In the genomic region with DNA sequence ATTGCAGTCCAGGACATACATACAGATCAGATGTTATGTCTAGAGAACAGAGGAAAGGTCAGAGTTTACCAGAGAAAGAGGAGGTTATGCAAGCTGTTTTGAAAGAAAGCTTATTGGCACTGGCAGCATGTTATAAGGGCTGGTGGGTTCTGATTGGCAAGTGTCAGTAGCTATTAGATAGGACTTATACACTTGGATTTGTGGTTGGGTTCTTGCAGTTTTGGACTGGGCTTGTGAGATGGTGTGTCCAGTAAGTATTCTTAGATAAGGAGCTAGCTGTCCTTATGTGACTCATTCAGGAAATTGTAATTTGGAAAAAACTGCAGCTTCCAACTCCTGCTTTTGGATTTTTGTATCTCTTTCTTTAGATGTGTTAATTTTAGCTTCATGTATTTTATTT, we compare ENCODE assay signal across 1 cellular context.
A peak's percentile ranks its signal among the peaks of the same experiment; 100 is the strongest.
TF ChIP-seq lines count a peak whose summit lies in the region.

No MANE protein-coding gene starts in this region.

TF ChIP-seq in K562, 482 proteins besides CTCF, POLR2A, EP300 and RAD21 (continued from another document and continues in another):
- TF ChIP-seq MEF2A (IDR thresholded peaks at IDR 0.05; ENCODE audit: control insufficient read depth, low read depth, low read length) (no peak), DPF2 (IDR thresholded peaks at IDR 0.05) (peak; percentile 67), CC2D1A (IDR thresholded peaks at IDR 0.05) (no peak), LEF1 (IDR thresholded peaks at IDR 0.05) (peak; percentile 40; the same call in 1 of the 2 replicates), TEAD2 (tag; IDR thresholded peaks at IDR 0.05) (no peak), ARNT (IDR thresholded peaks at IDR 0.05) (no peak), NFIC (IDR thresholded peaks at IDR 0.05) (0 out of 2 replicates have a peak, but pooled peaks have one; percentile 45), ATF7 (IDR thresholded peaks at IDR 0.05) (no peak), ZBTB8A (IDR thresholded peaks at IDR 0.05; ENCODE audit: partially characterized antibody) (no peak), GTF2A2 (tag; IDR thresholded peaks at IDR 0.05) (no peak), BCOR (IDR thresholded peaks at IDR 0.05) (no peak), EHMT2 (IDR thresholded peaks at IDR 0.05) (peak; percentile 31; the same call in 1 of the 2 replicates), WHSC1 (IDR thresholded peaks at IDR 0.05; ENCODE audit: low read length) (no peak), GABPA (tag; conservative IDR thresholded peaks at IDR 0.05; ENCODE audit: low read depth) (0 out of 2 replicates have a peak, but pooled peaks have one; percentile 14), MTA2 (IDR thresholded peaks at IDR 0.05; ENCODE audit: low read depth) (no peak), SAP30 (IDR thresholded peaks at IDR 0.05; ENCODE audit: borderline replicate concordance, insufficient read depth, low read depth, low read length, poor library complexity, severe bottlenecking) (no peak), ZNF57 (CRISPR knock-in tag; IDR thresholded peaks at IDR 0.05) (no peak), KLF10 (CRISPR knock-in tag; IDR thresholded peaks at IDR 0.05) (no peak), ZNF384 (IDR thresholded peaks at IDR 0.05; ENCODE audit: low read depth, low read length) (0 out of 2 replicates have a peak, but pooled peaks have one; percentile 22), PURB (CRISPR knock-in tag; IDR thresholded peaks at IDR 0.05; ENCODE audit: low read depth) (no peak), PYGO2 (tag; IDR thresholded peaks at IDR 0.05) (no peak), CBFA2T3 (IDR thresholded peaks at IDR 0.05) (peak; percentile 84), HNRNPL (IDR thresholded peaks at IDR 0.05; ENCODE audit: low read depth, low read length) (no peak), FOXJ3 (CRISPR knock-in tag; IDR thresholded peaks at IDR 0.05) (no peak), HDGF (IDR thresholded peaks at IDR 0.05) (no peak), ADNP (tag; IDR thresholded peaks at IDR 0.05) (0 out of 2 replicates have a peak, but pooled peaks have one; percentile 21), NR2C2 (CRISPR knock-in tag; IDR thresholded peaks at IDR 0.05) (no peak), NR2C2 (tag; IDR thresholded peaks at IDR 0.05) (peak; percentile 45), ESRRB (CRISPR knock-in tag; IDR thresholded peaks at IDR 0.05; ENCODE audit: borderline replicate concordance) (no peak), ZNF174 (CRISPR knock-in tag; IDR thresholded peaks at IDR 0.05) (no peak), MYBL2 (IDR thresholded peaks at IDR 0.05; ENCODE audit: low read depth) (no peak), MYBL2 (CRISPR knock-in tag; IDR thresholded peaks at IDR 0.05; ENCODE audit: borderline replicate concordance) (no peak), KDM5B (IDR thresholded peaks at IDR 0.05; ENCODE audit: insufficient replicate concordance, low read depth, low read length) (no peak), CHD2 (IDR thresholded peaks at IDR 0.05; ENCODE audit: low read depth, low read length) (no peak), CAMTA2 (CRISPR knock-in tag; conservative IDR thresholded peaks at IDR 0.05) (no peak), TSC22D4 (tag; IDR thresholded peaks at IDR 0.05) (no peak), ZKSCAN3 (CRISPR knock-in tag; IDR thresholded peaks at IDR 0.05) (no peak), TAF7 (tag; IDR thresholded peaks at IDR 0.05) (no peak), LCOR (CRISPR knock-in tag; IDR thresholded peaks at IDR 0.05) (no peak)
- TF ChIP-seq, protein P1, sequence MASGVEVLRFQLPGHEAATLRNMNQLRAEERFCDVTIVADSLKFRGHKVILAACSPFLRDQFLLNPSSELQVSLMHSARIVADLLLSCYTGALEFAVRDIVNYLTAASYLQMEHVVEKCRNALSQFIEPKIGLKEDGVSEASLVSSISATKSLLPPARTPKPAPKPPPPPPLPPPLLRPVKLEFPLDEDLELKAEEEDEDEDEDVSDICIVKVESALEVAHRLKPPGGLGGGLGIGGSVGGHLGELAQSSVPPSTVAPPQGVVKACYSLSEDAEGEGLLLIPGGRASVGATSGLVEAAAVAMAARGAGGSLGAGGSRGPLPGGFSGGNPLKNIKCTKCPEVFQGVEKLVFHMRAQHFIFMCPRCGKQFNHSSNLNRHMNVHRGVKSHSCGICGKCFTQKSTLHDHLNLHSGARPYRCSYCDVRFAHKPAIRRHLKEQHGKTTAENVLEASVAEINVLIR (CRISPR knock-in tag; IDR thresholded peaks at IDR 0.05): no peak
- TF ChIP-seq, protein P2, sequence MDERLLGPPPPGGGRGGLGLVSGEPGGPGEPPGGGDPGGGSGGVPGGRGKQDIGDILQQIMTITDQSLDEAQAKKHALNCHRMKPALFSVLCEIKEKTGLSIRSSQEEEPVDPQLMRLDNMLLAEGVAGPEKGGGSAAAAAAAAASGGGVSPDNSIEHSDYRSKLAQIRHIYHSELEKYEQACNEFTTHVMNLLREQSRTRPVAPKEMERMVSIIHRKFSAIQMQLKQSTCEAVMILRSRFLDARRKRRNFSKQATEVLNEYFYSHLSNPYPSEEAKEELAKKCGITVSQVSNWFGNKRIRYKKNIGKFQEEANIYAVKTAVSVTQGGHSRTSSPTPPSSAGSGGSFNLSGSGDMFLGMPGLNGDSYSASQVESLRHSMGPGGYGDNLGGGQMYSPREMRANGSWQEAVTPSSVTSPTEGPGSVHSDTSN (CRISPR knock-in tag; IDR thresholded peaks at IDR 0.05; ENCODE audit: low read depth): no peak
- TF ChIP-seq, protein P2 (tag; conservative IDR thresholded peaks at IDR 0.05; ENCODE audit: low read depth): no peak
- TF ChIP-seq, protein P3, sequence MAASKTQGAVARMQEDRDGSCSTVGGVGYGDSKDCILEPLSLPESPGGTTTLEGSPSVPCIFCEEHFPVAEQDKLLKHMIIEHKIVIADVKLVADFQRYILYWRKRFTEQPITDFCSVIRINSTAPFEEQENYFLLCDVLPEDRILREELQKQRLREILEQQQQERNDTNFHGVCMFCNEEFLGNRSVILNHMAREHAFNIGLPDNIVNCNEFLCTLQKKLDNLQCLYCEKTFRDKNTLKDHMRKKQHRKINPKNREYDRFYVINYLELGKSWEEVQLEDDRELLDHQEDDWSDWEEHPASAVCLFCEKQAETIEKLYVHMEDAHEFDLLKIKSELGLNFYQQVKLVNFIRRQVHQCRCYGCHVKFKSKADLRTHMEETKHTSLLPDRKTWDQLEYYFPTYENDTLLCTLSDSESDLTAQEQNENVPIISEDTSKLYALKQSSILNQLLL (CRISPR knock-in tag; IDR thresholded peaks at IDR 0.05; ENCODE audit: borderline replicate concordance): no peak
- TF ChIP-seq, protein P4, sequence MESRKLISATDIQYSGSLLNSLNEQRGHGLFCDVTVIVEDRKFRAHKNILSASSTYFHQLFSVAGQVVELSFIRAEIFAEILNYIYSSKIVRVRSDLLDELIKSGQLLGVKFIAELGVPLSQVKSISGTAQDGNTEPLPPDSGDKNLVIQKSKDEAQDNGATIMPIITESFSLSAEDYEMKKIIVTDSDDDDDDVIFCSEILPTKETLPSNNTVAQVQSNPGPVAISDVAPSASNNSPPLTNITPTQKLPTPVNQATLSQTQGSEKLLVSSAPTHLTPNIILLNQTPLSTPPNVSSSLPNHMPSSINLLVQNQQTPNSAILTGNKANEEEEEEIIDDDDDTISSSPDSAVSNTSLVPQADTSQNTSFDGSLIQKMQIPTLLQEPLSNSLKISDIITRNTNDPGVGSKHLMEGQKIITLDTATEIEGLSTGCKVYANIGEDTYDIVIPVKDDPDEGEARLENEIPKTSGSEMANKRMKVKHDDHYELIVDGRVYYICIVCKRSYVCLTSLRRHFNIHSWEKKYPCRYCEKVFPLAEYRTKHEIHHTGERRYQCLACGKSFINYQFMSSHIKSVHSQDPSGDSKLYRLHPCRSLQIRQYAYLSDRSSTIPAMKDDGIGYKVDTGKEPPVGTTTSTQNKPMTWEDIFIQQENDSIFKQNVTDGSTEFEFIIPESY (CRISPR knock-in tag; IDR thresholded peaks at IDR 0.05): no peak
- TF ChIP-seq, protein P5, sequence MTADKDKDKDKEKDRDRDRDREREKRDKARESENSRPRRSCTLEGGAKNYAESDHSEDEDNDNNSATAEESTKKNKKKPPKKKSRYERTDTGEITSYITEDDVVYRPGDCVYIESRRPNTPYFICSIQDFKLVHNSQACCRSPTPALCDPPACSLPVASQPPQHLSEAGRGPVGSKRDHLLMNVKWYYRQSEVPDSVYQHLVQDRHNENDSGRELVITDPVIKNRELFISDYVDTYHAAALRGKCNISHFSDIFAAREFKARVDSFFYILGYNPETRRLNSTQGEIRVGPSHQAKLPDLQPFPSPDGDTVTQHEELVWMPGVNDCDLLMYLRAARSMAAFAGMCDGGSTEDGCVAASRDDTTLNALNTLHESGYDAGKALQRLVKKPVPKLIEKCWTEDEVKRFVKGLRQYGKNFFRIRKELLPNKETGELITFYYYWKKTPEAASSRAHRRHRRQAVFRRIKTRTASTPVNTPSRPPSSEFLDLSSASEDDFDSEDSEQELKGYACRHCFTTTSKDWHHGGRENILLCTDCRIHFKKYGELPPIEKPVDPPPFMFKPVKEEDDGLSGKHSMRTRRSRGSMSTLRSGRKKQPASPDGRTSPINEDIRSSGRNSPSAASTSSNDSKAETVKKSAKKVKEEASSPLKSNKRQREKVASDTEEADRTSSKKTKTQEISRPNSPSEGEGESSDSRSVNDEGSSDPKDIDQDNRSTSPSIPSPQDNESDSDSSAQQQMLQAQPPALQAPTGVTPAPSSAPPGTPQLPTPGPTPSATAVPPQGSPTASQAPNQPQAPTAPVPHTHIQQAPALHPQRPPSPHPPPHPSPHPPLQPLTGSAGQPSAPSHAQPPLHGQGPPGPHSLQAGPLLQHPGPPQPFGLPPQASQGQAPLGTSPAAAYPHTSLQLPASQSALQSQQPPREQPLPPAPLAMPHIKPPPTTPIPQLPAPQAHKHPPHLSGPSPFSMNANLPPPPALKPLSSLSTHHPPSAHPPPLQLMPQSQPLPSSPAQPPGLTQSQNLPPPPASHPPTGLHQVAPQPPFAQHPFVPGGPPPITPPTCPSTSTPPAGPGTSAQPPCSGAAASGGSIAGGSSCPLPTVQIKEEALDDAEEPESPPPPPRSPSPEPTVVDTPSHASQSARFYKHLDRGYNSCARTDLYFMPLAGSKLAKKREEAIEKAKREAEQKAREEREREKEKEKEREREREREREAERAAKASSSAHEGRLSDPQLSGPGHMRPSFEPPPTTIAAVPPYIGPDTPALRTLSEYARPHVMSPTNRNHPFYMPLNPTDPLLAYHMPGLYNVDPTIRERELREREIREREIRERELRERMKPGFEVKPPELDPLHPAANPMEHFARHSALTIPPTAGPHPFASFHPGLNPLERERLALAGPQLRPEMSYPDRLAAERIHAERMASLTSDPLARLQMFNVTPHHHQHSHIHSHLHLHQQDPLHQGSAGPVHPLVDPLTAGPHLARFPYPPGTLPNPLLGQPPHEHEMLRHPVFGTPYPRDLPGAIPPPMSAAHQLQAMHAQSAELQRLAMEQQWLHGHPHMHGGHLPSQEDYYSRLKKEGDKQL (CRISPR knock-in tag; IDR thresholded peaks at IDR 0.05; ENCODE audit: borderline replicate concordance): no peak
- TF ChIP-seq, protein P6, sequence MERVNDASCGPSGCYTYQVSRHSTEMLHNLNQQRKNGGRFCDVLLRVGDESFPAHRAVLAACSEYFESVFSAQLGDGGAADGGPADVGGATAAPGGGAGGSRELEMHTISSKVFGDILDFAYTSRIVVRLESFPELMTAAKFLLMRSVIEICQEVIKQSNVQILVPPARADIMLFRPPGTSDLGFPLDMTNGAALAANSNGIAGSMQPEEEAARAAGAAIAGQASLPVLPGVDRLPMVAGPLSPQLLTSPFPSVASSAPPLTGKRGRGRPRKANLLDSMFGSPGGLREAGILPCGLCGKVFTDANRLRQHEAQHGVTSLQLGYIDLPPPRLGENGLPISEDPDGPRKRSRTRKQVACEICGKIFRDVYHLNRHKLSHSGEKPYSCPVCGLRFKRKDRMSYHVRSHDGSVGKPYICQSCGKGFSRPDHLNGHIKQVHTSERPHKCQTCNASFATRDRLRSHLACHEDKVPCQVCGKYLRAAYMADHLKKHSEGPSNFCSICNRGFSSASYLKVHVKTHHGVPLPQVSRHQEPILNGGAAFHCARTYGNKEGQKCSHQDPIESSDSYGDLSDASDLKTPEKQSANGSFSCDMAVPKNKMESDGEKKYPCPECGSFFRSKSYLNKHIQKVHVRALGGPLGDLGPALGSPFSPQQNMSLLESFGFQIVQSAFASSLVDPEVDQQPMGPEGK (CRISPR knock-in tag; IDR thresholded peaks at IDR 0.05; ENCODE audit: borderline replicate concordance): no peak
- TF ChIP-seq, protein P7, sequence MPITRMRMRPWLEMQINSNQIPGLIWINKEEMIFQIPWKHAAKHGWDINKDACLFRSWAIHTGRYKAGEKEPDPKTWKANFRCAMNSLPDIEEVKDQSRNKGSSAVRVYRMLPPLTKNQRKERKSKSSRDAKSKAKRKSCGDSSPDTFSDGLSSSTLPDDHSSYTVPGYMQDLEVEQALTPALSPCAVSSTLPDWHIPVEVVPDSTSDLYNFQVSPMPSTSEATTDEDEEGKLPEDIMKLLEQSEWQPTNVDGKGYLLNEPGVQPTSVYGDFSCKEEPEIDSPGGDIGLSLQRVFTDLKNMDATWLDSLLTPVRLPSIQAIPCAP (CRISPR knock-in tag; IDR thresholded peaks at IDR 0.05; ENCODE audit: borderline replicate concordance): no peak
- TF ChIP-seq, protein P8, sequence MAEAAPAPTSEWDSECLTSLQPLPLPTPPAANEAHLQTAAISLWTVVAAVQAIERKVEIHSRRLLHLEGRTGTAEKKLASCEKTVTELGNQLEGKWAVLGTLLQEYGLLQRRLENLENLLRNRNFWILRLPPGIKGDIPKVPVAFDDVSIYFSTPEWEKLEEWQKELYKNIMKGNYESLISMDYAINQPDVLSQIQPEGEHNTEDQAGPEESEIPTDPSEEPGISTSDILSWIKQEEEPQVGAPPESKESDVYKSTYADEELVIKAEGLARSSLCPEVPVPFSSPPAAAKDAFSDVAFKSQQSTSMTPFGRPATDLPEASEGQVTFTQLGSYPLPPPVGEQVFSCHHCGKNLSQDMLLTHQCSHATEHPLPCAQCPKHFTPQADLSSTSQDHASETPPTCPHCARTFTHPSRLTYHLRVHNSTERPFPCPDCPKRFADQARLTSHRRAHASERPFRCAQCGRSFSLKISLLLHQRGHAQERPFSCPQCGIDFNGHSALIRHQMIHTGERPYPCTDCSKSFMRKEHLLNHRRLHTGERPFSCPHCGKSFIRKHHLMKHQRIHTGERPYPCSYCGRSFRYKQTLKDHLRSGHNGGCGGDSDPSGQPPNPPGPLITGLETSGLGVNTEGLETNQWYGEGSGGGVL (CRISPR knock-in tag; IDR thresholded peaks at IDR 0.05): no peak
- TF ChIP-seq, protein P9, sequence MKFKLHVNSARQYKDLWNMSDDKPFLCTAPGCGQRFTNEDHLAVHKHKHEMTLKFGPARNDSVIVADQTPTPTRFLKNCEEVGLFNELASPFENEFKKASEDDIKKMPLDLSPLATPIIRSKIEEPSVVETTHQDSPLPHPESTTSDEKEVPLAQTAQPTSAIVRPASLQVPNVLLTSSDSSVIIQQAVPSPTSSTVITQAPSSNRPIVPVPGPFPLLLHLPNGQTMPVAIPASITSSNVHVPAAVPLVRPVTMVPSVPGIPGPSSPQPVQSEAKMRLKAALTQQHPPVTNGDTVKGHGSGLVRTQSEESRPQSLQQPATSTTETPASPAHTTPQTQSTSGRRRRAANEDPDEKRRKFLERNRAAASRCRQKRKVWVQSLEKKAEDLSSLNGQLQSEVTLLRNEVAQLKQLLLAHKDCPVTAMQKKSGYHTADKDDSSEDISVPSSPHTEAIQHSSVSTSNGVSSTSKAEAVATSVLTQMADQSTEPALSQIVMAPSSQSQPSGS (CRISPR knock-in tag; IDR thresholded peaks at IDR 0.05): no peak
